In genomic region chr14:54901380-54902142, GRCh38 we compare ENCODE assay signal across 8 cellular contexts. TPM values are rescaled to one million over a fixed set of nuclear protein-coding genes. Genes with fewer than 3 reads are reported as not detected.
DNase-seq lines count a peak whose midpoint lies in the region; ATAC-seq and TF ChIP-seq lines count a peak whose summit lies in the region.

No MANE protein-coding gene starts in this region.

- H3K4me1 Mint-ChIP-seq in T-cell (peaks cover 15 to 32% (median 26%) of the 10 kb centered on the region in 3 donors), neural crest cell (peaks cover 8% of the 10 kb centered on the region)

- ATAC-seq in T-cell (replicated peaks in 1 of 4), result no peak
- ATAC-seq in GM19324 (IDR thresholded peaks at IDR 0.05; ENCODE audit: low FRiP score, unreplicated experiment), result no peak
- no peak for ATAC-seq in HG03045 (IDR thresholded peaks at IDR 0.05; ENCODE audit: unreplicated experiment)

- H3K36me3 Mint-ChIP-seq in T-cell (peaks cover 2% of the 10 kb centered on the region), neural crest cell (ENCODE audit: low read depth) (no peaks in the 10 kb centered on the region)

- peak; percentile 31 for DNase-seq in activated T-cell treated with anti-CD3 and anti-CD28 coated beads, Interleukin-2, amount 50 U/mL, for 1 hour
- DNase-seq in activated T-cell treated with anti-CD3 and anti-CD28 coated beads for 4 hours, result no peak
- peak in 16 of 34 experiments; percentile 1 to 26 (median 9) for DNase-seq in T-cell
- peak; percentile 24 for DNase-seq in epithelial cell of esophagus (ENCODE audit: low read depth)
- no peak for DNase-seq in neural crest cell (ENCODE audit: low read depth, low spot score)
- no peak for DNase-seq in cortex of kidney (lab: John Stamatoyannopoulos, UW)

- CTCF ChIA-PET in T-cell (lab: Charles Lee), result interaction anchor here (0.5 to 3.4 kb wide), 12 partner anchors 8 to 533 kb away, joined by 3 to 27 read pairs (median 4); partner anchors contain the start of gene CGRRF1 (in 1 of the 2)

- H3K4me3 Mint-ChIP-seq in T-cell, result peak overlapping the region; percentile 83 to 88 (median 86)
- H3K4me3 Mint-ChIP-seq in neural crest cell, result peak overlapping the region; percentile 85

- H3K27me3 Mint-ChIP-seq in T-cell (no peaks in the 10 kb centered on the region), neural crest cell (ENCODE audit: low read depth) (peaks cover 30% of the 10 kb centered on the region)

- peak overlapping the region; percentile 71 for H3K4me3 ChIP-seq in epithelial cell of esophagus (ENCODE audit: low read length)

- POLR2A ChIA-PET in T-cell (lab: Charles Lee), result interaction anchor here (0.6 to 1.8 kb wide), 3 partner anchors 20 to 273 kb away, joined by 4 to 8 read pairs (median 4); no protein-coding TSS in a partner anchor

- H3K9me3 Mint-ChIP-seq in T-cell, result no peaks in the 10 kb centered on the region
- no peaks in the 10 kb centered on the region for H3K9me3 Mint-ChIP-seq in neural crest cell

- TF ChIP-seq CTCF in epithelial cell of esophagus (IDR thresholded peaks at IDR 0.05; ENCODE audit: insufficient read depth, low read depth, low read length, missing control alignments) (no peak), neural crest cell (conservative IDR thresholded peaks at IDR 0.05) (no peak)

- H3K27ac Mint-ChIP-seq in T-cell (peak overlapping the region; percentile 83 to 88), neural crest cell (ENCODE audit: unreplicated experiment) (peak overlapping the region; percentile 43)

RNA-seq across cellular contexts. Expression of gene GCH1, which starts 1.1 kb away (rescaled TPM):
- total RNA-seq in T-cell, result 10 to 100 TPM; 26.5 to 31.2 (median 29.2) TPM
- total RNA-seq in neural crest cell, result 3.8 and 4.3 TPM in 2 replicates

Comparison
In these comparisons a context has a peak if more than half of its experiments do, and no peak if none do; other contexts are left out.
1. DNase-seq: peak in activated T-cell treated with anti-CD3 and anti-CD28 coated beads, Interleukin-2, amount 50 U/mL, for 1 hour (single experiment) and epithelial cell of esophagus (single experiment); none in activated T-cell treated with anti-CD3 and anti-CD28 coated beads for 4 hours (single experiment), neural crest cell (single experiment) and cortex of kidney (single experiment).